ENCODE assay signal across 9 cellular contexts in genomic region chr1:45327644-45328515, GRCh38. TPM values are rescaled to one million over a fixed set of nuclear protein-coding genes. Genes with fewer than 3 reads are reported as not detected.
DNase-seq lines count a peak whose midpoint lies in the region; ATAC-seq and TF ChIP-seq lines count a peak whose summit lies in the region.
"Had no signal": no experiment of that assay in that cellular context is flagged by ENCODE, and none has a peak within 500 bp of the region (broad histone marks: within the 10 kb centered on the region; RNA-seq: fewer than 3 reads in every experiment).

No MANE protein-coding gene starts in this region.

- intact Hi-C loops in A673 (cut with micrococcal nuclease; ENCODE audit: unreplicated experiment): no loop called here

- H3K4me3 ChIP-seq in A673 (ENCODE audit: low read depth, low read length, poor library complexity, severe bottlenecking) (no peak overlapping the region), GM06990 (replicated peaks; ENCODE audit: low read depth, low read length) (peak overlapping the region; percentile 63), SK-N-MC (peak overlapping the region; percentile 36; the same call in 1 of the 2 replicates), iPS-20b (ENCODE audit: low read length) (peak overlapping the region; percentile 59; the same call in 1 of the 2 replicates)

- BruUV-seq in A673 (replicated peaks; lab: Mats Ljungman, UMichigan): no TSS peak

- POLR2A ChIA-PET in A673 (lab: Charles Lee; ENCODE audit: low non-redundant PET): no interaction called here

- no peak for ATAC-seq in HG02759 (IDR thresholded peaks at IDR 0.05; ENCODE audit: unreplicated experiment)
- ATAC-seq in GM21423 (IDR thresholded peaks at IDR 0.05; ENCODE audit: unreplicated experiment): no peak

- H3K27ac ChIP-seq in A673 (ENCODE audit: low read depth, low read length, poor library complexity, severe bottlenecking) (peak overlapping the region; percentile 33), SK-N-MC (no peak overlapping the region), iPS-20b (ENCODE audit: low read length) (no peak overlapping the region)
- H3K27ac ChIP-seq: epithelial cell of prostate had no signal

- CTCF ChIA-PET in A673 (lab: Charles Lee): interaction anchor here (1.1 kb wide), 1 partner anchor 24 kb away, joined by 10 read pairs; no protein-coding TSS in a partner anchor

- no peaks in the 10 kb centered on the region for H3K36me3 ChIP-seq in A673 (ENCODE audit: insufficient read depth, low read length, poor library complexity, severe bottlenecking)
- peaks cover 10% of the 10 kb centered on the region for H3K36me3 ChIP-seq in GM06990 (ENCODE audit: control insufficient read depth, insufficient read depth, low read length)
- H3K36me3 ChIP-seq in SK-N-MC (ENCODE audit: insufficient read depth, low read length): no peaks in the 10 kb centered on the region
- H3K36me3 ChIP-seq in iPS-20b (ENCODE audit: insufficient read depth, low read depth, low read length): peaks cover 46% of the 10 kb centered on the region

- no peaks in the 10 kb centered on the region for H3K9me3 ChIP-seq in A673 (ENCODE audit: low read depth, low read length, poor library complexity, severe bottlenecking)
- H3K9me3 ChIP-seq in SK-N-MC (ENCODE audit: low read depth, low read length): no peaks in the 10 kb centered on the region
- no peaks in the 10 kb centered on the region for H3K9me3 ChIP-seq in iPS-20b (ENCODE audit: insufficient read depth, low read depth, low read length)

- no peaks in the 10 kb centered on the region for H3K27me3 ChIP-seq in A673 (replicated peaks; ENCODE audit: insufficient read depth, low read depth, low read length, poor library complexity)
- no peaks in the 10 kb centered on the region for H3K27me3 ChIP-seq in GM06990 (replicated peaks; ENCODE audit: control insufficient read depth, insufficient read depth, low read length)
- no peaks in the 10 kb centered on the region for H3K27me3 ChIP-seq in iPS-20b (ENCODE audit: insufficient read depth, low read length)

- no peak overlapping the region for H3K9ac ChIP-seq in SK-N-MC (ENCODE audit: insufficient read length)
- peak overlapping the region; percentile 57; the same call in 1 of the 2 replicates for H3K9ac ChIP-seq in iPS-20b (ENCODE audit: low read depth, low read length)

- DNase-seq in A673 (ENCODE audit: low spot score) (peak; percentile 46), GM06990 (ENCODE audit: extremely low read depth, insufficient read length) (peak; percentile 52), SK-N-MC (ENCODE audit: low read depth, low spot score) (no peak), kidney tubule cell (ENCODE audit: low spot score) (no peak), germinal center (ENCODE audit: low spot score) (no peak)

- H3K4me1 ChIP-seq in A673 (ENCODE audit: insufficient read depth, low read length, poor library complexity, severe bottlenecking): peaks cover 26% of the 10 kb centered on the region
- H3K4me1 ChIP-seq in iPS-20b (ENCODE audit: insufficient read depth, low read length): peaks cover 22% of the 10 kb centered on the region; the same call in 1 of the 2 replicates

- no peak for TF ChIP-seq CTCF in A673 (conservative IDR thresholded peaks at IDR 0.05; ENCODE audit: low read depth, low read length)
- no peak for TF ChIP-seq CTCF in GM06990 (IDR thresholded peaks at IDR 0.05; ENCODE audit: insufficient read depth, low read length, poor library complexity, severe bottlenecking)

RNA-seq across cellular contexts. Expression of gene HPDL, which starts 1.2 kb away (rescaled TPM):
- total RNA-seq in A673 (2021): 7.3 and 7.8 TPM in 2 replicates

RNA-seq across cellular contexts. Expression of gene TOE1, which starts 12.1 kb away (rescaled TPM):
- 20.6 TPM in 2 replicates for total RNA-seq in A673 (2021)

RNA-seq across cellular contexts. Expression of gene MUTYH, which starts 12.4 kb away (rescaled TPM):
- total RNA-seq in A673 (2021): 26.7 and 26.8 TPM in 2 replicates

Comparison
In these comparisons a context has a peak if more than half of its experiments do, and no peak if none do; other contexts are left out.
1. DNase-seq: peak in A673 (single experiment) and GM06990 (single experiment); none in SK-N-MC (single experiment), kidney tubule cell (single experiment) and germinal center (single experiment).